24 cellular contexts compared by ENCODE assay signal in the genomic region with DNA sequence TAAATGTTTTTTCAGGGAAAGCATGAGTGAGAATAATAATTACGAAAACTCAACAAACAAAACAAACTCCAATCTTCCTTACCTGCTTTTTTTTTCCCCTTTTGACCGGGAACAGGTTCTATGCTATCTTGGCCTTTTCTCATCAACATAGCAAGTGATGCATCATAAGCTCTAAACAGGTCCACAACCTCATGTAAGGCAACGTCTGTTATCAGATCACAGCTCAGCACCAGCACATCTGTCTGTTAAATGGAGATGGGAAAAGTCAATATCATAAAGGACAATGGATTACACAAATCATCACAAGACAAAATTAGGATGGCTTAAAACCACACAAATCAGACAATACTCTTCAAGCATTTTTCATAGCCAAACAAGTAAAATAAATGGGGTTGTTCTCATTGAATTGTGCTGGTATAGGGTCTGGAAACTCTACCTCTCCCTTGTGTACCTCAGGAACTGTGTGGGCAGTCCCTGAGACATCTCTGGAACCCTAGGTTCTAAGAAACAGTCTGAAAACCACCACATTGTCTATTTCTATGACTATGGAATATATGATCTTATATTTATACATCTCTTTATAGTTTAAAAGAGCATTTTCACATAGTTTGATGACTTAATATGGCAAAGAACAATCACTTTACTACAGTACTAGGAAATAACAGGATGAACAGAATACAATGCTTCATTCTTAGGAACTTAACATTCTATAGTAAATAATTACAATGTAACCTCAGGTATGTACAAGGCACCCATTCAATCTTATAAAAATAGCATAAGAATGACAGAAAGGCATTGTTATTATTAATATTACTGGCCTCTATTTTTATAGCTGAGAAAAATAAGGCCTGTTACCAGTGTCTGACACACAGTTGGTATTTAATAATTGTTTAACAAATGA. TPM values are rescaled to one million over a fixed set of nuclear protein-coding genes. Genes with fewer than 3 reads are reported as not detected.
DNase-seq lines count a peak whose midpoint lies in the region; ATAC-seq, FAIRE-seq and TF ChIP-seq lines count a peak whose summit lies in the region.
"Had no signal": no experiment of that assay in that cellular context is flagged by ENCODE, and none has a peak within 500 bp of the region (broad histone marks: within the 10 kb centered on the region; RNA-seq: fewer than 3 reads in every experiment).

No MANE protein-coding gene starts in this region.

- in situ Hi-C loops in GM12878 (cut with MboI), result no loop called here

- no peak for TF ChIP-seq RAD21 in GM12878 (IDR thresholded peaks at IDR 0.05; ENCODE audit: insufficient read depth, low read depth, low read length)

- H3K36me3 ChIP-seq in GM12878 (ENCODE audit: control insufficient read depth in 2 of 2, insufficient read depth in 2 of 2, low read length in 1 of 2), result no peaks in the 10 kb centered on the region
- peaks cover 0 to 13% (median 0%) of the 10 kb centered on the region in 3 donors for H3K36me3 ChIP-seq in Peyer's patch
- H3K36me3 ChIP-seq: right atrium auricular region had no signal

- ATAC-seq in activated CD4-positive, alpha-beta T cell treated with anti-CD3 and anti-CD28 coated beads for 36 hours, result peak; percentile 95
- no peak for ATAC-seq in GM12878
- no peak for ATAC-seq in foreskin keratinocyte
- ATAC-seq: left lung, natural killer cell had no signal

- POLR2A ChIA-PET in activated CD4-positive, alpha-beta T cell treated with anti-CD3 and anti-CD28 coated beads for 36 hours (lab: Charles Lee), result interaction anchor here (0.6 to 1.2 kb wide), 2 partner anchors 123 to 229 kb away, joined by 3 to 4 read pairs; no protein-coding TSS in a partner anchor
- POLR2A ChIA-PET in GM12878 (lab: Charles Lee), result no interaction called here

- H3K79me2 ChIP-seq in GM12878 (ENCODE audit: control insufficient read depth, insufficient read depth, low read length), result no peaks in the 10 kb centered on the region

- FAIRE-seq in D721Med (lab: Jason Lieb, UNC) (peak; percentile 88), GM12878 (lab: Jason Lieb, UNC) (peak; percentile 69)
- FAIRE-seq: GM18507 had no signal

- TF ChIP-seq EP300 in GM12878 (IDR thresholded peaks at IDR 0.05; ENCODE audit: borderline replicate concordance in 1 of 2, control insufficient read depth in 1 of 2, low read depth in 2 of 2, low read length in 2 of 2), result no peak

- 97% methylated on average over 3 of the region's 3 CpGs for WGBS in GM12878 (ENCODE audit: insufficient coverage, insufficient replicate concordance, low lambda C conversion rate, missing lambda C conversion rate)

- TF ChIP-seq POLR2A in GM12878 (IDR thresholded peaks at IDR 0.05; ENCODE audit: low read depth, low read length) (no peak), Peyer's patch (IDR thresholded peaks at IDR 0.05) (no peak)

- peak; percentile 31 for DNase-seq in activated CD4-positive, alpha-beta T cell treated with anti-CD3 and anti-CD28 coated beads for 36 hours
- no peak for DNase-seq in activated CD4-positive, alpha-beta T cell treated with anti-CD3 and anti-CD28 coated beads, Interleukin-2, amount 50 U/mL, for 1 hour
- no peak for DNase-seq in D721Med (ENCODE audit: insufficient read length, low spot score)
- peak; percentile 39 for DNase-seq in NCI-H1694 treated with DMSO at 0.1 percent for 48 hours (lab: John Stamatoyannopoulos, UW)
- no peak for DNase-seq in GM12878 (ENCODE audit: low read depth, low spot score)
- no peak for DNase-seq in Peyer's patch
- no peak for DNase-seq in foreskin keratinocyte
- DNase-seq: activated CD4-positive, CD25-positive, alpha-beta regulatory T cell treated with anti-CD3 and anti-CD28 coated beads, Interleukin-2, amount 50 U/mL, for 72 hours; activated CD8-positive, alpha-beta memory T cell treated with anti-CD3 and anti-CD28 coated beads, Interleukin-2, amount 50 U/mL, for 4 hours; effector CD8-positive, alpha-beta T cell; foreskin melanocyte; immature natural killer cell; left lung; natural killer cell; NCI-H1105; NCI-H524 treated with DMSO at 0.1 percent for 48 hours; SW 1271 had no signal

- H3K36me3 Mint-ChIP-seq in activated CD4-positive, alpha-beta T cell treated with anti-CD3 and anti-CD28 coated beads for 36 hours (ENCODE audit: low read depth), result peaks cover 13% of the 10 kb centered on the region
- H3K36me3 Mint-ChIP-seq: natural killer cell had no signal

- no peak overlapping the region for H3K27ac ChIP-seq in GM12878 (ENCODE audit: control insufficient read depth, insufficient read depth)
- no peak overlapping the region for H3K27ac ChIP-seq in Peyer's patch
- no peak overlapping the region for H3K27ac ChIP-seq in foreskin keratinocyte
- H3K27ac ChIP-seq: C4-2B, hepatocyte, left lung, right atrium auricular region, suprapubic skin had no signal

- no peak overlapping the region for H3K9ac ChIP-seq in GM12878 (ENCODE audit: control insufficient read depth, insufficient read depth, low read length)

- no peaks in the 10 kb centered on the region for H4K20me1 ChIP-seq in GM12878 (ENCODE audit: control insufficient read depth, insufficient read depth)

- no peaks in the 10 kb centered on the region for H3K9me3 ChIP-seq in GM12878 (replicated peaks; ENCODE audit: control insufficient read depth, insufficient read depth, low read length)
- H3K9me3 ChIP-seq in Peyer's patch, result no peaks in the 10 kb centered on the region
- H3K9me3 ChIP-seq: left lung, right atrium auricular region, suprapubic skin had no signal

- BruUV-seq in GM12878 (replicated peaks; lab: Mats Ljungman, UMichigan), result no TSS peak

- CTCF ChIA-PET in activated CD4-positive, alpha-beta T cell treated with anti-CD3 and anti-CD28 coated beads for 36 hours (lab: Charles Lee), result no interaction called here
- CTCF ChIA-PET in GM12878 (lab: Yijun Ruan, JAX), result no interaction called here

- H3K4me3 Mint-ChIP-seq in activated CD4-positive, alpha-beta T cell treated with anti-CD3 and anti-CD28 coated beads for 36 hours, result no peak overlapping the region
- H3K4me3 Mint-ChIP-seq: activated naive CD4-positive, alpha-beta T cell treated with anti-CD3 and anti-CD28 coated beads, Interleukin-2, amount 50 U/mL, for 24 hours; immature natural killer cell; mesothelial cell of epicardium; natural killer cell had no signal

- RAD21 ChIA-PET in GM12878 (lab: Charles Lee; ENCODE audit: unreplicated experiment), result no interaction called here

- no peak overlapping the region for H3K4me2 ChIP-seq in GM12878 (ENCODE audit: control insufficient read depth, insufficient read depth)
- H3K4me2 ChIP-seq: hepatocyte had no signal

- H3K4me3 ChIP-seq in GM12878, result no peak overlapping the region
- no peak overlapping the region for H3K4me3 ChIP-seq in Peyer's patch
- H3K4me3 ChIP-seq: hepatocyte, left lung, right atrium auricular region, suprapubic skin had no signal

- TF ChIP-seq CTCF in D721Med (IDR thresholded peaks at IDR 0.05; ENCODE audit: insufficient read depth, missing control alignments), result no peak
- TF ChIP-seq CTCF in GM12878 (IDR thresholded peaks at IDR 0.05 in 2 of 3, conservative IDR thresholded peaks at IDR 0.05 in 1 of 3; ENCODE audit: control insufficient read depth in 2 of 3, extremely low read depth in 1 of 3, insufficient read depth in 1 of 3, low read depth in 3 of 3, low read length in 3 of 3), result no peak
- TF ChIP-seq CTCF in Peyer's patch (IDR thresholded peaks at IDR 0.05), result no peak
- TF ChIP-seq CTCF in foreskin keratinocyte (conservative IDR thresholded peaks at IDR 0.05), result no peak

- no peaks in the 10 kb centered on the region for H3K27me3 Mint-ChIP-seq in activated CD4-positive, alpha-beta T cell treated with anti-CD3 and anti-CD28 coated beads for 36 hours
- H3K27me3 Mint-ChIP-seq: activated naive CD4-positive, alpha-beta T cell treated with anti-CD3 and anti-CD28 coated beads, Interleukin-2, amount 50 U/mL, for 24 hours had no signal

- no peaks in the 10 kb centered on the region for H3K9me3 Mint-ChIP-seq in activated CD4-positive, alpha-beta T cell treated with anti-CD3 and anti-CD28 coated beads for 36 hours (ENCODE audit: low read depth)
- H3K9me3 Mint-ChIP-seq: activated naive CD4-positive, alpha-beta T cell treated with anti-CD3 and anti-CD28 coated beads, Interleukin-2, amount 50 U/mL, for 24 hours; immature natural killer cell; mesothelial cell of epicardium; natural killer cell had no signal

- intact Hi-C loops in activated CD4-positive, alpha-beta T cell treated with anti-CD3 and anti-CD28 coated beads for 36 hours (cut with DNase I, micrococcal nuclease), result loop anchor here in 1 of 2 experiments (5.0 kb wide), 1 partner anchor 104 kb away; no protein-coding TSS in a partner anchor
- intact Hi-C loops in GM12878 (cut with micrococcal nuclease; ENCODE audit: unreplicated experiment), result no loop called here

- H3K27me3 ChIP-seq in GM12878 (replicated peaks in 1 of 2; ENCODE audit: control insufficient read depth in 2 of 2, insufficient read depth in 2 of 2, low read length in 1 of 2) (no peaks in the 10 kb centered on the region), Peyer's patch (no peaks in the 10 kb centered on the region), foreskin keratinocyte (no peaks in the 10 kb centered on the region)
- H3K27me3 ChIP-seq: hepatocyte, left lung, right atrium auricular region, suprapubic skin had no signal

- SMC1A ChIA-PET in GM12878 (lab: Charles Lee; ENCODE audit: uncharacterized antibody, unreplicated experiment), result interaction anchor here (0.7 kb wide), 1 partner anchor 61 kb away, joined by 3 read pairs; no protein-coding TSS in a partner anchor

- H3K27ac Mint-ChIP-seq in activated CD4-positive, alpha-beta T cell treated with anti-CD3 and anti-CD28 coated beads for 36 hours, result peak overlapping the region; percentile 62
- H3K27ac Mint-ChIP-seq: activated naive CD4-positive, alpha-beta T cell treated with anti-CD3 and anti-CD28 coated beads, Interleukin-2, amount 50 U/mL, for 24 hours; immature natural killer cell; mesothelial cell of epicardium; natural killer cell had no signal

- peaks cover 14% of the 10 kb centered on the region for H3K4me1 Mint-ChIP-seq in activated CD4-positive, alpha-beta T cell treated with anti-CD3 and anti-CD28 coated beads for 36 hours

- no peak overlapping the region for H2AFZ ChIP-seq in GM12878 (ENCODE audit: control insufficient read depth, low read depth, low read length)
- H2AFZ ChIP-seq: hepatocyte had no signal

- H3K4me1 ChIP-seq in GM12878 (ENCODE audit: control insufficient read depth, insufficient read depth, low read length) (no peaks in the 10 kb centered on the region; the same call in 1 of the 2 replicates), Peyer's patch (no peaks in the 10 kb centered on the region), foreskin keratinocyte (peaks cover 9% of the 10 kb centered on the region)
- H3K4me1 ChIP-seq: left lung had no signal

RNA-seq across cellular contexts. Expression of gene EIF2B3, which starts 44.7 kb away (rescaled TPM):
- total RNA-seq in activated CD4-positive, alpha-beta T cell treated with anti-CD3 and anti-CD28 coated beads for 36 hours, result 10 to 100 TPM; 37.3 to 41.8 TPM
- total RNA-seq in GM12878 (2013; cell fraction: nucleolus; rRNA removed), result 70.5 and 77.6 TPM in 2 replicates
- total RNA-seq in GM12878 (2014; rRNA removed), result 31.2 TPM in 2 replicates
- total RNA-seq in GM12878 (2014; rRNA removed; fragmentation: Illumina TruSeq; extraction: Trizol), result 45.5 and 48.0 TPM in 2 replicates
- total RNA-seq in GM12878 (2021), result 35.3 and 35.9 TPM in 2 replicates
- 17.6 TPM for polyA plus RNA-seq in GM12878 (2011; ENCODE audit: low read depth)
- polyA plus RNA-seq in GM12878 (2011; rRNA removed), result 42.5 and 55.3 TPM in 2 replicates
- 23.0 and 25.0 TPM in 2 replicates for polyA plus RNA-seq in GM12878 (2011; cell fraction: cytosol; rRNA removed)
- 16.9 and 22.3 TPM in 2 replicates for polyA plus RNA-seq in GM12878 (2011; cell fraction: nucleus; rRNA removed)
- polyA plus RNA-seq in GM12878 (2012), result 17.1 and 19.2 TPM in 2 replicates
- polyA plus RNA-seq in GM12878 (2014; fragmentation: Illumina TruSeq; extraction: Trizol), result 39.7 and 54.5 TPM in 2 replicates
- polyA plus RNA-seq in GM12878 (2014; fragmentation: Nextera tagmentation; extraction: Ambion mirVana), result 100 to 1,000 TPM; 112 to 124 TPM
- polyA plus RNA-seq in GM12878 (2014; rRNA removed), result 29.7 and 30.5 TPM in 2 replicates
- 10 to 100 TPM; 63.3 to 65.8 TPM for polyA plus RNA-seq in GM12878 (2016; fragmentation: Nextera tagmentation; extraction: Ambion mirVana)
- 26.9 and 48.3 TPM in 2 replicates for polyA minus RNA-seq in GM12878 (2011; rRNA and poly(A)+ RNA removed)
- 9.5 and 11.2 TPM in 2 replicates for polyA minus RNA-seq in GM12878 (2011; cell fraction: cytosol; rRNA and poly(A)+ RNA removed)
- polyA minus RNA-seq in GM12878 (2011; cell fraction: nucleus; rRNA and poly(A)+ RNA removed), result 15.5 and 31.9 TPM in 2 replicates
- total RNA-seq in Peyer's patch, result 10 to 100 TPM; 10.3 to 23.9 (median 16.6) TPM
- 37.9 and 42.9 TPM in 2 replicates for total RNA-seq in foreskin keratinocyte
- 33.1 and 39.0 TPM in 2 replicates for polyA plus RNA-seq in foreskin keratinocyte

Comparison
In these comparisons a context has a peak if more than half of its experiments do, and no peak if none do; other contexts are left out.
1. DNase-seq: peak in activated CD4-positive, alpha-beta T cell treated with anti-CD3 and anti-CD28 coated beads for 36 hours (single experiment) and NCI-H1694 treated with DMSO at 0.1 percent for 48 hours (single experiment); none in activated CD4-positive, alpha-beta T cell treated with anti-CD3 and anti-CD28 coated beads, Interleukin-2, amount 50 U/mL, for 1 hour (single experiment), D721Med (single experiment), GM12878 (single experiment), Peyer's patch (0 of 3) and foreskin keratinocyte (0 of 2).